Comparison of ENCODE assay signal across 8 cellular contexts in genomic region chr11:11036185-11037161, GRCh38.
DNase-seq lines count a peak whose midpoint lies in the region; TF ChIP-seq lines count a peak whose summit lies in the region.

No MANE protein-coding gene starts in this region.

- intact Hi-C loops in testis (cut with DNase I; ENCODE audit: low total_unique reads), result loop anchor here (5.0 kb wide), 1 partner anchor 751 kb away; no protein-coding TSS in a partner anchor

- TF ChIP-seq POLR2A in Peyer's patch (IDR thresholded peaks at IDR 0.05) (no peak), testis (IDR thresholded peaks at IDR 0.05) (no peak)

- no peak overlapping the region for H3K4me3 ChIP-seq in DOHH2 (ENCODE audit: low read length)
- no peak overlapping the region for H3K4me3 ChIP-seq in Peyer's patch
- no peak overlapping the region for H3K4me3 ChIP-seq in testis

- H3F3A ChIP-seq in DOHH2 (ENCODE audit: control insufficient read depth, insufficient read depth), result no peaks in the 10 kb centered on the region

- H3K4me2 ChIP-seq in DOHH2 (ENCODE audit: low read length), result no peak overlapping the region

- no peak overlapping the region for H3K27ac ChIP-seq in DOHH2 (ENCODE audit: low read depth, low read length)
- no peak overlapping the region for H3K27ac ChIP-seq in Peyer's patch
- no peak overlapping the region for H3K27ac ChIP-seq in testis

- no peaks in the 10 kb centered on the region for H3K9me2 ChIP-seq in DOHH2 (replicated peaks; ENCODE audit: control insufficient read depth, low read length)

- H3K79me2 ChIP-seq in DOHH2 (ENCODE audit: control insufficient read depth, low read length), result no peaks in the 10 kb centered on the region

- TF ChIP-seq CTCF in DOHH2 (IDR thresholded peaks at IDR 0.05; ENCODE audit: low read depth, low read length, poor library complexity, severe bottlenecking) (peak; percentile 85), Peyer's patch (IDR thresholded peaks at IDR 0.05) (peak in 5 of 6 experiments; percentile 34 to 64 (median 59)), testis (IDR thresholded peaks at IDR 0.05) (peak; percentile 39 to 56 (median 42))

- WGBS in testis, 2 donors, result 87% methylated on average over 4 of the region's 4 CpGs

- H3K9me3 ChIP-seq in DOHH2 (ENCODE audit: control insufficient read depth, insufficient read depth, low read length) (no peaks in the 10 kb centered on the region), Peyer's patch (no peaks in the 10 kb centered on the region), testis (no peaks in the 10 kb centered on the region)

- in situ Hi-C loops in KBM-7 (cut with MboI; ENCODE audit: low pct_unique_long_range_greater_than_20kb, low sequenced_read_pairs), result loop anchor here (25.0 kb wide), 1 partner anchor 751 kb away; no protein-coding TSS in a partner anchor

- no peaks in the 10 kb centered on the region for H4K20me1 ChIP-seq in DOHH2 (ENCODE audit: control insufficient read depth, insufficient read depth, low read depth, low read length)

- H3K36me3 ChIP-seq in DOHH2 (ENCODE audit: control insufficient read depth, low read length), result no peaks in the 10 kb centered on the region
- H3K36me3 ChIP-seq in Peyer's patch, result no peaks in the 10 kb centered on the region
- no peaks in the 10 kb centered on the region for H3K36me3 ChIP-seq in testis (ENCODE audit: low read depth, missing control alignments)

- no peaks in the 10 kb centered on the region for H3K4me1 ChIP-seq in DOHH2 (ENCODE audit: control insufficient read depth, low read length)
- peaks cover 0 to 8% (median 0%) of the 10 kb centered on the region in 4 donors for H3K4me1 ChIP-seq in Peyer's patch
- peaks cover 17% of the 10 kb centered on the region for H3K4me1 ChIP-seq in testis

- DNase-seq in 8988T (peak; percentile 27), KBM-7 (peak; percentile 65), Peyer's patch (no peak), cerebellar nuclear complex (lab: John Stamatoyannopoulos, UW) (peak; percentile 4 to 49), left kidney (ENCODE audit: low read depth, low spot score) (peak; percentile 93), testis (peak; percentile 53), HuH-7.5 (ENCODE audit: low spot score) (no peak)

- H3K27me3 ChIP-seq in DOHH2 (ENCODE audit: control insufficient read depth, low read length) (peaks cover 7% of the 10 kb centered on the region), Peyer's patch (no peaks in the 10 kb centered on the region), testis (no peaks in the 10 kb centered on the region)

Comparison
In these comparisons a context has a peak if more than half of its experiments do, and no peak if none do; other contexts are left out.
1. DNase-seq: peak in 8988T (single experiment), KBM-7 (single experiment), cerebellar nuclear complex (2 of 2), left kidney (single experiment) and testis (single experiment); none in Peyer's patch (0 of 3) and HuH-7.5 (single experiment).
2. Peak in every context shown above with its lines, with median percentiles within 50 percentile points of each other: CTCF ChIP-seq.